Comparison of ENCODE assay signal across 5 cellular contexts in the genomic region with DNA sequence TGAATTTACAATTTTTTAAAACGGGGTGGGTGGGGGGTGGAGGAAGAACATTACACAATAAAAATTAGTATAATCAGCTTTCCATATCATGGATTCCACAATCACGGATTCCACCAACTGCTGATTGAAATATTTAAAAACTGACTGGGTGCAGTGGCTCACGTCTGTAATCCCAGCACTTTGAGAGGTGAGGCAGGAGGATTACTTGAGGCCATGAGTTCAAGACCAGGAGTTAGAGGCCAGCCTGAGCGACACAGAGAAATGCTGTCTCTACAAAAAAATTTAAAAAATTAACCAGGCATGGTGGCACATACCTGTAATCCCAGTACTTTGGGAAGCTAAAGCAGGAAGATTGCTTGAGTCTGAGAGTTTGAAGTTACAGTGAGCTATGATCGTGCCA.
"Had no signal": no experiment of that assay in that cellular context is flagged by ENCODE, and none has a peak within 500 bp of the region (broad histone marks: within the 10 kb centered on the region; RNA-seq: fewer than 3 reads in every experiment).

No MANE protein-coding gene starts in this region.

- H3K4me3 ChIP-seq: K562 had no signal

- DNase-seq: IMR-90, KBM-7, KG1 had no signal

- H3K27ac ChIP-seq: HL-60 had no signal
